In the genomic region with DNA sequence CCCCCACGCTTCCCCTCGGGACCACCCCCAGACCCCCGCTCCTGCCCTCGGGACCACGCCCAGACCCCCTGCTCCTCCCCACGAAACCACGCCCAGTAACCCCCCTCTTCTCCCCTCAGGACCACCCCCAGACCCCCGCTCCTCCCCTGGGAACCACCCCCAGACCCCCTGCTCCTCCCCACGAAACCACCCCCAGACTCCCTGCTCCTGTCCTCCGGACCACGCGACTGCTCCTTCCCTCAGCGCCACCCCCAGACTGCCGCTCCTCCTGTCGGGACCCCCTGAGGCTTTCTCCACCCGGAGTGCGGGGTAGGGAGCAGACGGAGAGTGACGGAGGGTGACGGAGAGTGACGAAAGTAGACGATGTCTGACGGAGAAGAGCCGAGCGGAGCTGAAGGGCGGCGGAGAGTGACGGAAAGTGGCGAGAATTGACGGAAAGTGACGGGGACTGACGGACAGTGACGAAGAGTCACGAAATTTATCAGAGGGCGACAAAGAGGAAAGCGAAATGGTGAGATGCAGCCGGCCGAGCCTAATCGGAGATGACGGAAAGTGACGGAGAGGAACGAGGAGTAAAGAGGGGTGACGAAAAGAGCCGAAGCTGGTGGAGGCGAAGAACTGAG, we compare ENCODE assay signal across 8 cellular contexts.
DNase-seq lines count a peak whose midpoint lies in the region; ATAC-seq, FAIRE-seq and TF ChIP-seq lines count a peak whose summit lies in the region.
"Not testable (repeated sequence)": the region's sequence is repeated elsewhere in the genome, so short reads cannot be mapped to it uniquely, and the experiment has no call there.

No MANE protein-coding gene starts in this region.

- intact Hi-C loops in natural killer cell (cut with micrococcal nuclease); upper lobe of right lung (cut with DNase I): not testable (repeated sequence)

- H3K9me3 Mint-ChIP-seq in activated T-cell treated with anti-CD3 and anti-CD28 coated beads, Interleukin-2, amount 50 U/mL, for 72 hours; natural killer cell: not testable (repeated sequence)

- not testable (repeated sequence) for H3K27me3 ChIP-seq in foreskin keratinocyte, upper lobe of right lung

- H3K4me3 Mint-ChIP-seq in activated T-cell treated with anti-CD3 and anti-CD28 coated beads, Interleukin-2, amount 50 U/mL, for 72 hours; natural killer cell: not testable (repeated sequence)

- not testable (repeated sequence) for DNase-seq in RCC 7860 (ENCODE audit: low spot score); activated T-cell treated with anti-CD3 and anti-CD28 coated beads, Interleukin-2, amount 50 U/mL, for 72 hours; foreskin keratinocyte; left lobe of liver (ENCODE audit: low spot score); natural killer cell; upper lobe of right lung

- ATAC-seq in GM18867 (IDR thresholded peaks at IDR 0.05; ENCODE audit: unreplicated experiment) = peak; percentile 44
- ATAC-seq in HG02870 (IDR thresholded peaks at IDR 0.05; ENCODE audit: unreplicated experiment) = peak; percentile 53
- ATAC-seq in activated T-cell treated with anti-CD3 and anti-CD28 coated beads, Interleukin-2, amount 50 U/mL, for 72 hours (replicated peaks in 1 of 2) = peak; percentile 28 to 81
- peak; percentile 29 for ATAC-seq in foreskin keratinocyte
- peak; percentile 44 for ATAC-seq in left lobe of liver
- peak; percentile 35 to 54 (median 40) for ATAC-seq in natural killer cell
- peak; percentile 93 for ATAC-seq in upper lobe of right lung

- not testable (repeated sequence) for H3K27me3 Mint-ChIP-seq in activated T-cell treated with anti-CD3 and anti-CD28 coated beads, Interleukin-2, amount 50 U/mL, for 72 hours (ENCODE audit: low read depth); natural killer cell (ENCODE audit: low read depth in 2 of 2)

- H3K36me3 Mint-ChIP-seq in activated T-cell treated with anti-CD3 and anti-CD28 coated beads, Interleukin-2, amount 50 U/mL, for 72 hours (ENCODE audit: insufficient read depth in 2 of 2); natural killer cell: not testable (repeated sequence)

- not testable (repeated sequence) for TF ChIP-seq CTCF in foreskin keratinocyte (conservative IDR thresholded peaks at IDR 0.05); natural killer cell (IDR thresholded peaks at IDR 0.05); upper lobe of right lung (IDR thresholded peaks at IDR 0.05)

- not testable (repeated sequence) for H3K36me3 ChIP-seq in upper lobe of right lung

- H3K4me1 Mint-ChIP-seq in activated T-cell treated with anti-CD3 and anti-CD28 coated beads, Interleukin-2, amount 50 U/mL, for 72 hours (ENCODE audit: low read depth); natural killer cell: not testable (repeated sequence)

- not testable (repeated sequence) for H3K4me1 ChIP-seq in foreskin keratinocyte, upper lobe of right lung

- not testable (repeated sequence) for H3K4me3 ChIP-seq in upper lobe of right lung

- not testable (repeated sequence) for H3K27ac Mint-ChIP-seq in activated T-cell treated with anti-CD3 and anti-CD28 coated beads, Interleukin-2, amount 50 U/mL, for 72 hours; natural killer cell

- peak; percentile 91 for FAIRE-seq in RCC 7860 (lab: Jason Lieb, UNC)

- H3K9me3 ChIP-seq in upper lobe of right lung = not testable (repeated sequence)

- not testable (repeated sequence) for H3K27ac ChIP-seq in foreskin keratinocyte, upper lobe of right lung

Comparison
In these comparisons a context has a peak if more than half of its experiments do, and no peak if none do; other contexts are left out.
1. ATAC-seq: peak in every context shown above with its lines; median percentile 93 in upper lobe of right lung; 54 in activated T-cell treated with anti-CD3 and anti-CD28 coated beads, Interleukin-2, amount 50 U/mL, for 72 hours; 53 in HG02870; 44 in GM18867; 44 in left lobe of liver; 40 in natural killer cell; 29 in foreskin keratinocyte.